Comparison of ENCODE assay signal across 1 cellular context in the genomic region with DNA sequence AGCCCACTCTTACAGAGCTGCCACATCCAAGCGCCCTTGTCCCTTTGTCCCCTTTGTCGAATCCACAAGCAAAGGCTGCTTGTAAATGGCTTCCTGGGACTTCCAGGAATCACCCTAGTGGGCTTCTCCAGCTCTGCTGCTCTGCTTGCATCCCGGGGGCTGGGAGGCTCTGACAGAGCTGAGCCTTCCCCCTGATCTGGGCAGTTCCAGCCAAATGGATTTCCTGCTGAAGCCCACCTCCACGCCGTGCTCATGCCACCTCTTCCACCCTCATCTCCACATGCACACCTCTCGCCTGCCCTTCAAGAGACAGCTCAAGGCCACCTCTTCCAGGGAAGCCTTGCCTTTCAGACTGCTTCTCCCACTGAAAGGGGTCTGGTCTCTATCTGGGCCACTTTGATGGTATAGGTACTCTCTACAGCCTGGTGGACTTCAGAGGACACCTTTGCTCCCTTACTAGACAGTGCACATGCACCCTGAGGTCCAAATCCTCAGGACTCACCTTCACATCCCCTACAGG.
TF ChIP-seq lines count a peak whose summit lies in the region.

No MANE protein-coding gene starts in this region.

TF ChIP-seq in GM23338, 12 proteins besides CTCF, POLR2A, EP300 and RAD21 (continued from another document):
- no peak for TF ChIP-seq CREB1 (CRISPR knock-in tag; IDR thresholded peaks at IDR 0.05; ENCODE audit: low read depth)
